In the genomic region with DNA sequence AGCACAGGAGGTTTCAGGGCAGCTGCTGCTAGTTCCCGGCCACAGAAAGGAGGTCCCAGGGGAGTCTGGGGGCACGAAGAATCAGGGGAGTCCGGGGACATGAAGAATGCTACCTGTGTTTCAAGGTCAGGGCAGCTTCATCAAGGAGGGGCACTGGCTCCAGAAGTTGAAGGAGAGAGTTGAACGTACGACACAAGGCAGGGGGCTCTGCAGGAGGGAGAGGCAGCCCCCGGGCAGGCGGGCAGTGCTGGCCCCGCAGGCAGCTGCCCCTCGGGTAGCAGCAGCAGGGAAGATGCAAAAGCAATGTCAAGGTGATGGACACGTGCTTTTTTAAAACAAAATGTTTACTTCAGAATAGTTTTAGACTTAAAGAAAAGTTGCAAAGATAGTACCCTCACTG, we compare ENCODE assay signal across 8 cellular contexts.
"Had no signal": no experiment of that assay in that cellular context is flagged by ENCODE, and none has a peak within 500 bp of the region (broad histone marks: within the 10 kb centered on the region; RNA-seq: fewer than 3 reads in every experiment).

No MANE protein-coding gene starts in this region.

- H3K4me1 ChIP-seq: HAP-1 had no signal

- H3K9me3 ChIP-seq: HAP-1 had no signal

- H3K36me3 ChIP-seq: HAP-1 had no signal

- H3K4me3 ChIP-seq: GM23248, HAP-1 had no signal

- H3K4me2 ChIP-seq: KMS-11 had no signal

- FAIRE-seq: HepG2 had no signal

- H3K27ac ChIP-seq: GM23248, HL-60, KMS-11 had no signal

- H2AFZ ChIP-seq: GM23248 had no signal

- DNase-seq: GM23248, GOT3, HFFc6, KBM-7 had no signal

- H3K9ac ChIP-seq: GM23248, KMS-11 had no signal
